ENCODE assay signal across 28 cellular contexts in genomic region chr6:14575961-14576360, GRCh38.
DNase-seq lines count a peak whose midpoint lies in the region; ATAC-seq, FAIRE-seq and TF ChIP-seq lines count a peak whose summit lies in the region.
"Had no signal": no experiment of that assay in that cellular context is flagged by ENCODE, and none has a peak within 500 bp of the region (broad histone marks: within the 10 kb centered on the region; RNA-seq: fewer than 3 reads in every experiment).

No MANE protein-coding gene starts in this region.

- no peak overlapping the region for H4K5ac ChIP-seq in H1 (ENCODE audit: insufficient read length, low read depth, low read length)

- H2AFZ ChIP-seq in HepG2 (ENCODE audit: low read length): no peak overlapping the region
- no peak overlapping the region for H2AFZ ChIP-seq in H1 (ENCODE audit: low read length)

- peaks cover 5 to 7% of the 10 kb centered on the region in 2 donors for H3K9me3 Mint-ChIP-seq in stimulated activated naive B cell treated with anti-CD40 and anti-IgM and Interleukin-4, amounts not matched to agents 10 μg/mL and 1 μg/mL and 100 μg/mL, for 72 hours
- H3K9me3 Mint-ChIP-seq: CD8-positive, alpha-beta memory T cell had no signal

- no peaks in the 10 kb centered on the region for H3K79me1 ChIP-seq in H1 (ENCODE audit: low read depth, low read length)

- no peak for ATAC-seq in HepG2
- no peak for ATAC-seq in right lobe of liver
- ATAC-seq in stimulated activated naive B cell treated with anti-CD40 and anti-IgM and Interleukin-4, amounts not matched to agents 10 μg/mL and 1 μg/mL and 100 μg/mL, for 72 hours (replicated peaks): no peak
- ATAC-seq in HG03520 (IDR thresholded peaks at IDR 0.05; ENCODE audit: unreplicated experiment): no peak
- ATAC-seq: GM12878 had no signal

- peaks cover 7 to 14% of the 10 kb centered on the region in 2 donors for H3K36me3 Mint-ChIP-seq in stimulated activated naive B cell treated with anti-CD40 and anti-IgM and Interleukin-4, amounts not matched to agents 10 μg/mL and 1 μg/mL and 100 μg/mL, for 72 hours
- H3K36me3 Mint-ChIP-seq: CD14-positive monocyte; CD4-positive, alpha-beta memory T cell; CD4-positive, CD25-positive, alpha-beta regulatory T cell had no signal

- H3K27ac Mint-ChIP-seq in stimulated activated naive B cell treated with anti-CD40 and anti-IgM and Interleukin-4, amounts not matched to agents 10 μg/mL and 1 μg/mL and 100 μg/mL, for 72 hours: peak overlapping the region; percentile 38
- H3K27ac Mint-ChIP-seq: B cell; CD14-positive monocyte; CD4-positive, alpha-beta memory T cell; CD4-positive, CD25-positive, alpha-beta regulatory T cell; CD8-positive, alpha-beta memory T cell had no signal

- H3K79me2 ChIP-seq in HepG2 (ENCODE audit: insufficient read depth, low read length): no peaks in the 10 kb centered on the region
- H3K79me2 ChIP-seq in H1 (ENCODE audit: control insufficient read depth in 1 of 2, insufficient read depth in 2 of 2, low read length in 2 of 2): no peaks in the 10 kb centered on the region

- H3K4me3 Mint-ChIP-seq in stimulated activated naive B cell treated with anti-CD40 and anti-IgM and Interleukin-4, amounts not matched to agents 10 μg/mL and 1 μg/mL and 100 μg/mL, for 72 hours: no peak overlapping the region
- H3K4me3 Mint-ChIP-seq: B cell; CD14-positive monocyte; CD4-positive, alpha-beta memory T cell; CD4-positive, CD25-positive, alpha-beta regulatory T cell; CD8-positive, alpha-beta memory T cell had no signal

- H4K20me1 ChIP-seq in HepG2 (ENCODE audit: insufficient read depth, low read length) (no peaks in the 10 kb centered on the region), H1 (replicated peaks in 1 of 2; ENCODE audit: control insufficient read depth in 1 of 2, insufficient read depth in 2 of 2, low read length in 2 of 2) (no peaks in the 10 kb centered on the region)
- H4K20me1 ChIP-seq: BLaER1 treated with 17β-estradiol and CSF1 and Interleukin-3, amounts not matched to agents 10 nM and 100 nM had no signal

- H3K36me3 ChIP-seq in HepG2 (replicated peaks in 1 of 2; ENCODE audit: control insufficient read depth in 1 of 2, insufficient read depth in 2 of 2, low read length in 2 of 2) (no peaks in the 10 kb centered on the region), right lobe of liver (no peaks in the 10 kb centered on the region), H1 (ENCODE audit: control insufficient read depth in 2 of 4, insufficient read depth in 4 of 4, low read length in 3 of 4) (no peaks in the 10 kb centered on the region)
- H3K36me3 ChIP-seq: BLaER1 treated with 17β-estradiol and CSF1 and Interleukin-3, amounts not matched to agents 10 nM and 100 nM had no signal

- H3K9me3 ChIP-seq in HepG2 (ENCODE audit: low read length) (no peaks in the 10 kb centered on the region), right lobe of liver (no peaks in the 10 kb centered on the region), H1 (ENCODE audit: insufficient read depth in 2 of 2, low read depth in 1 of 2, low read length in 1 of 2) (0 out of 4 replicates have a peak, but pooled peaks cover 0 to 3% of the 10 kb centered on the region in 2 experiments)

- TF ChIP-seq POLR2A in HepG2 (IDR thresholded peaks at IDR 0.05; ENCODE audit: insufficient read depth in 1 of 2, low read depth in 2 of 2, low read length in 2 of 2) (no peak), right lobe of liver (IDR thresholded peaks at IDR 0.05) (no peak), H1 (IDR thresholded peaks at IDR 0.05; ENCODE audit: control extremely low read depth in 1 of 2, low read depth in 2 of 2, low read length in 2 of 2) (no peak)

- H3K4ac ChIP-seq in H1 (replicated peaks; ENCODE audit: insufficient read length, low read depth, low read length): no peak overlapping the region

- no peak overlapping the region for H2BK20ac ChIP-seq in H1 (ENCODE audit: low read length)

- no peaks in the 10 kb centered on the region for H3K23me2 ChIP-seq in H1 (ENCODE audit: low read depth, low read length)

- H3K27me3 ChIP-seq in HepG2 (ENCODE audit: control insufficient read depth in 1 of 2, insufficient read depth in 2 of 2, low read length in 2 of 2) (peaks cover 0 to 1% of the 10 kb centered on the region in 2 experiments; a peak in 2 of 5 replicates), right lobe of liver (no peaks in the 10 kb centered on the region), H1 (replicated peaks in 1 of 4; ENCODE audit: control insufficient read depth in 3 of 4, extremely low read depth in 1 of 4, insufficient read depth in 3 of 4, low read length in 3 of 4) (no peaks in the 10 kb centered on the region)
- H3K27me3 ChIP-seq: BLaER1 treated with 17β-estradiol and CSF1 and Interleukin-3, amounts not matched to agents 10 nM and 100 nM had no signal

- TF ChIP-seq RAD21 in HepG2 (CRISPR knock-in tag; IDR thresholded peaks at IDR 0.05) (no peak), H1 (IDR thresholded peaks at IDR 0.05 in 1 of 2, conservative IDR thresholded peaks at IDR 0.05 in 1 of 2; ENCODE audit: low read depth in 2 of 2, low read length in 2 of 2) (no peak)

- H3K4me1 Mint-ChIP-seq in stimulated activated naive B cell treated with anti-CD40 and anti-IgM and Interleukin-4, amounts not matched to agents 10 μg/mL and 1 μg/mL and 100 μg/mL, for 72 hours: peaks cover 45 to 72% of the 10 kb centered on the region in 2 donors
- H3K4me1 Mint-ChIP-seq: CD14-positive monocyte; CD4-positive, alpha-beta memory T cell; CD4-positive, CD25-positive, alpha-beta regulatory T cell; CD8-positive, alpha-beta memory T cell had no signal

- DNase-seq in HepG2 (ENCODE audit: low spot score) (no peak), right lobe of liver (no peak), HTR-8/SVneo (ENCODE audit: insufficient read length, low spot score) (no peak), H1 (ENCODE audit: low read depth in 1 of 2, low spot score in 2 of 2) (no peak), C1 segment of cervical spinal cord (lab: John Stamatoyannopoulos, UW) (no peak), ACHN (no peak)
- DNase-seq in stimulated activated naive B cell treated with anti-CD40 and anti-IgM and Interleukin-4, amounts not matched to agents 10 μg/mL and 1 μg/mL and 100 μg/mL, for 72 hours: no peak
- DNase-seq: 8988T; AML-193; CD4-positive, alpha-beta memory T cell; CD4-positive, CD25-positive, alpha-beta regulatory T cell; CD8-positive, alpha-beta memory T cell; COR-L47; DMS 273 treated with DMSO at 0.1 percent for 48 hours; DMS153; DMS53; DMS79; DND-41; EL; GDM1 had no signal

- FAIRE-seq in HepG2 (lab: Jason Lieb, UNC) (no peak), HTR-8/SVneo (lab: Jason Lieb, UNC) (peak; percentile 4), H1 (lab: Jason Lieb, UNC) (no peak)
- FAIRE-seq: A204.1, GM12878, GM12892, GM18507 had no signal

- H3K4me1 ChIP-seq in HepG2 (ENCODE audit: insufficient read depth, low read length): no peaks in the 10 kb centered on the region
- no peaks in the 10 kb centered on the region for H3K4me1 ChIP-seq in right lobe of liver
- no peaks in the 10 kb centered on the region for H3K4me1 ChIP-seq in H1 (replicated peaks in 1 of 4; ENCODE audit: control insufficient read depth in 3 of 4, insufficient read depth in 4 of 4, low read length in 3 of 4)

- H3K14ac ChIP-seq in H1 (ENCODE audit: insufficient read length): no peak overlapping the region

- H3K4me3 ChIP-seq in HepG2 (replicated peaks in 1 of 3; ENCODE audit: insufficient read depth in 1 of 3, low read depth in 2 of 3, low read length in 3 of 3) (no peak overlapping the region), right lobe of liver (no peak overlapping the region), H1 (ENCODE audit: extremely low read depth in 1 of 4, insufficient read depth in 2 of 4, low read depth in 3 of 4, low read length in 4 of 4) (no peak overlapping the region)
- H3K4me3 ChIP-seq: BLaER1 treated with 17β-estradiol and CSF1 and Interleukin-3, amounts not matched to agents 10 nM and 100 nM; GM12878 had no signal

- no peak overlapping the region for H4K91ac ChIP-seq in H1 (replicated peaks; ENCODE audit: insufficient read length, low read length)

- no peak overlapping the region for H3K4me2 ChIP-seq in HepG2 (ENCODE audit: low read depth, low read length)
- no peak overlapping the region for H3K4me2 ChIP-seq in H1 (ENCODE audit: insufficient read depth in 1 of 2, low read depth in 2 of 2, low read length in 2 of 2)
- H3K4me2 ChIP-seq: BLaER1 treated with 17β-estradiol and CSF1 and Interleukin-3, amounts not matched to agents 10 nM and 100 nM had no signal

- in situ Hi-C loops in HepG2 (cut with HindIII; ENCODE audit: extremely low pct_ligation_motif_present, low pct_unique_long_range_greater_than_20kb) (no loop called here), ACHN (cut with HindIII; ENCODE audit: low pct_ligation_motif_present, low pct_unique_long_range_greater_than_20kb, low sequenced_read_pairs) (no loop called here)

- H2BK12ac ChIP-seq in H1 (ENCODE audit: low read depth, low read length): no peak overlapping the region

- no peak overlapping the region for H3K27ac ChIP-seq in HepG2 (ENCODE audit: extremely low read length, insufficient read depth, low read length)
- no peak overlapping the region for H3K27ac ChIP-seq in right lobe of liver
- no peak overlapping the region for H3K27ac ChIP-seq in H1 (ENCODE audit: low read depth, low read length)
- H3K27ac ChIP-seq: BLaER1 treated with 17β-estradiol and CSF1 and Interleukin-3, amounts not matched to agents 10 nM and 100 nM had no signal

- H4K8ac ChIP-seq in H1 (ENCODE audit: extremely low read depth, insufficient read depth, low read length): no peak overlapping the region

- H2BK5ac ChIP-seq in H1 (ENCODE audit: low read depth, low read length): no peak overlapping the region

- intact Hi-C loops in HepG2 (cut with micrococcal nuclease; ENCODE audit: unreplicated experiment) (no loop called here), right lobe of liver (cut with DNase I) (loop anchor here in 1 of 2 donors (10.0 kb wide), 1 partner anchor 361 kb away; no protein-coding TSS in a partner anchor)

- H3K27me3 Mint-ChIP-seq in stimulated activated naive B cell treated with anti-CD40 and anti-IgM and Interleukin-4, amounts not matched to agents 10 μg/mL and 1 μg/mL and 100 μg/mL, for 72 hours: no peaks in the 10 kb centered on the region
- H3K27me3 Mint-ChIP-seq: B cell; CD4-positive, alpha-beta memory T cell had no signal

- no peak overlapping the region for H3K56ac ChIP-seq in H1 (replicated peaks; ENCODE audit: insufficient read length, low read depth, low read length)

- TF ChIP-seq CTCF in HepG2 (CRISPR knock-in tag; IDR thresholded peaks at IDR 0.05) (no peak), right lobe of liver (IDR thresholded peaks at IDR 0.05) (no peak), H1 (IDR thresholded peaks at IDR 0.05; ENCODE audit: control extremely low read depth in 1 of 3, insufficient read depth in 1 of 3, low read depth in 1 of 3, low read length in 3 of 3) (no peak)

- no peak for TF ChIP-seq EP300 in HepG2 (IDR thresholded peaks at IDR 0.05; ENCODE audit: low read depth in 2 of 2, low read length in 2 of 2)
- no peak for TF ChIP-seq EP300 in HepG2 (CRISPR knock-in tag; IDR thresholded peaks at IDR 0.05; ENCODE audit: borderline replicate concordance)
- no peak for TF ChIP-seq EP300 in H1 (IDR thresholded peaks at IDR 0.05; ENCODE audit: borderline replicate concordance in 1 of 2, low read depth in 2 of 2, low read length in 2 of 2)

- no peak overlapping the region for H2BK15ac ChIP-seq in H1 (ENCODE audit: low read length)

- no peak overlapping the region for H2BK120ac ChIP-seq in H1 (replicated peaks; ENCODE audit: low read depth, low read length)

- BruUV-seq in HepG2 (replicated peaks; lab: Mats Ljungman, UMichigan): no TSS peak

- no peak overlapping the region for H3K18ac ChIP-seq in H1 (ENCODE audit: extremely low read depth, low read length)

- POLR2A ChIA-PET in HepG2 (lab: Yijun Ruan, JAX): no interaction called here
- POLR2A ChIA-PET in H1 (lab: Charles Lee; ENCODE audit: partially characterized antibody): no interaction called here

- no peak overlapping the region for H3K23ac ChIP-seq in H1 (ENCODE audit: insufficient read length)

- CTCF ChIA-PET in HepG2 (lab: Yijun Ruan, JAX; ENCODE audit: low intra/inter-chr PET ratio, low total read pairs): no interaction called here
- CTCF ChIA-PET in H1 (lab: Charles Lee; ENCODE audit: partially characterized antibody): no interaction called here

- no peak overlapping the region for H2AK5ac ChIP-seq in H1 (ENCODE audit: low read depth, low read length)

- 36% methylated on average over 1 of the region's 1 CpG for WGBS in HepG2 (ENCODE audit: low lambda C conversion rate)
- WGBS in right lobe of liver (ENCODE audit: insufficient coverage, low coverage, low lambda C conversion rate, missing lambda C conversion rate): 91% methylated on average over 1 of the region's 1 CpG
- WGBS in H1 (ENCODE audit: extremely low coverage in 1 of 2, insufficient coverage in 1 of 2, insufficient read length in 1 of 2, insufficient replicate concordance in 2 of 2, low coverage in 1 of 2, low lambda C conversion rate in 2 of 2, missing lambda C conversion rate in 1 of 2), 2 experiments: 81% methylated on average over 1 of the region's 1 CpG; no CpG with 5 or more reads in 1 of the 2 experiments

- H3K9ac ChIP-seq in HepG2 (ENCODE audit: insufficient read depth, low read depth, low read length): no peak overlapping the region
- H3K9ac ChIP-seq in H1 (replicated peaks in 1 of 4; ENCODE audit: extremely low read depth in 1 of 4, low read depth in 3 of 4, low read length in 3 of 4): no peak overlapping the region
- H3K9ac ChIP-seq: BLaER1 treated with 17β-estradiol and CSF1 and Interleukin-3, amounts not matched to agents 10 nM and 100 nM had no signal

Comparison
In these comparisons a context has a peak if more than half of its experiments do, and no peak if none do; other contexts are left out.
1. Of the 41 proteins assayed by ChIP-seq in both HepG2 and H1: peak only in HepG2: none; only in H1: KDM1A; in both: none; in neither: 40.